ENCODE assay signal across 8 cellular contexts in the genomic region with DNA sequence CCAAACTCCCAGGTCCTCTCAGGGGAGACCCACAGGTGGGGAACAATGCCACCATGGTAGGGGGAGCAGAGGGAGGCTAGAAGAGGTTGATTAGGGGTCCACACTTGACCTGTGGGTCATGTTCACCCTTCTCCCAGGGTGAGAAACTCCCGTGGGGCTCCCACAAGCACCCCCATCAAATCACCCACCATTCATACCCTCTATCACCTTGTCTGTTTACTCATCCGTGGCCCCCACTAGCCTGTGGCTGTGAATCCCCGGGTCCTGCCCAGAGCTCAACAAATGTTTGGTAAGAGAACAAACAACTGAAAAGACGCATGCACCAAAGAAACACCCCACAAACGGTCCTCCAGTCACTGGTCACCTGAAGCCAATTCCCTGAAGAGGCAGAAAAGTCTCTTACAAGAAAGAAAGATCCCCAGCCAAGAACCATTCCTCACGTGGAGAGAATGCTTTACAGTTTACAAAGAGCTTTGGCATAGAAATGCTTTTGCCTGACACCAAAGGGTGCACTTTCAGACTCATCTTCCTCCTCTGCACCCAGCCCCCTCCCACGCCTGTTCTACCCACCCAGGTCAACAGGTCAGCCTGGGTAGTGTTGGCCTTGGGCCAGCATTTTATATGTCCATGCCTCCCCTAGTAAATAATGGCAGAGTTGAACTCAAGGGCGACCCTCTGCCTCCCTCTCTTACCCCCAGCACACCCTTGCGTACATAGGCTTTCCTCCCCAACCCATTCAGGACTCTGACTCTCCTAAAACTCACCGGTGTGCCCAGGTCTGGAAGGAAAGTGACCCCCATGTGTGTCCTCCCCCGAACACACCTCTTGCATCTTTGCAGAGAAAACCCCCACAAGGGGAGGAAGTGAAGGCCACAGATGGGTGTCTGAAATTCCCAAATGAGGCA. TPM values are rescaled to one million over a fixed set of nuclear protein-coding genes. Genes with fewer than 3 reads are reported as not detected.
DNase-seq lines count a peak whose midpoint lies in the region; ATAC-seq and TF ChIP-seq lines count a peak whose summit lies in the region.

No MANE protein-coding gene starts in this region.

- peaks cover 18% of the 10 kb centered on the region for H3K27me3 Mint-ChIP-seq in activated T-cell treated with anti-CD3 and anti-CD28 coated beads, Interleukin-2, amount 50 U/mL, for 24 hours

- H3K4me1 Mint-ChIP-seq in activated T-cell treated with anti-CD3 and anti-CD28 coated beads, Interleukin-2, amount 50 U/mL, for 24 hours (ENCODE audit: low read depth): peaks cover 27% of the 10 kb centered on the region

- H3K9me3 Mint-ChIP-seq in activated T-cell treated with anti-CD3 and anti-CD28 coated beads, Interleukin-2, amount 50 U/mL, for 24 hours: no peaks in the 10 kb centered on the region

- H3K4me3 ChIP-seq in adrenal gland (peak overlapping the region in 3 of 4 donors; percentile 25 to 84 (median 47)), lower leg skin (ENCODE audit: low read depth, poor library complexity, severe bottlenecking) (peak overlapping the region; percentile 47), thoracic aorta (peak overlapping the region; percentile 91)

- H3K27ac ChIP-seq in adrenal gland (peak overlapping the region in 3 of 5 donors; percentile 68 to 97 (median 82)), thoracic aorta (peak overlapping the region; percentile 84 to 87)

- WGBS in adrenal gland, 4 donors: 47 to 62% (median 57%) methylated on average over 11 of the region's 11 CpGs
- WGBS in lower leg skin, 2 donors: 43 to 48% methylated on average over 11 of the region's 11 CpGs

- H3K4me1 ChIP-seq in adrenal gland (replicated peaks in 1 of 2) (peaks cover 0 to 34% of the 10 kb centered on the region in 2 donors), thoracic aorta (ENCODE audit: control insufficient read depth in 1 of 2, low read depth in 2 of 2) (peaks cover 22 to 60% of the 10 kb centered on the region in 2 donors)

- TF ChIP-seq POLR2A in adrenal gland (IDR thresholded peaks at IDR 0.05) (no peak), lower leg skin (IDR thresholded peaks at IDR 0.05) (no peak)

- DNase-seq in activated T-cell treated with anti-CD3 and anti-CD28 coated beads, Interleukin-2, amount 50 U/mL, for 24 hours: no peak
- no peak for DNase-seq in activated T-cell treated with anti-CD3 and anti-CD28 coated beads, Interleukin-2, amount 50 U/mL, for 48 hours
- DNase-seq in adrenal gland (peak in 2 of 7 donors; percentile 4 to 53), lower leg skin (ENCODE audit: low spot score in 2 of 2) (peak in 1 of 2 donors; percentile 87), thoracic aorta (ENCODE audit: low spot score) (no peak), C1 segment of cervical spinal cord (lab: John Stamatoyannopoulos, UW) (no peak)

- H3K36me3 ChIP-seq in adrenal gland (replicated peaks in 1 of 2): no peaks in the 10 kb centered on the region
- no peaks in the 10 kb centered on the region for H3K36me3 ChIP-seq in thoracic aorta

- no peak for TF ChIP-seq CTCF in adrenal gland (IDR thresholded peaks at IDR 0.05)
- TF ChIP-seq CTCF in lower leg skin (IDR thresholded peaks at IDR 0.05): no peak
- TF ChIP-seq CTCF in thoracic aorta (IDR thresholded peaks at IDR 0.05): no peak

- intact Hi-C loops in adrenal gland (cut with DNase I): loop anchor here in 1 of 2 donors (5.0 kb wide), 1 partner anchor 41 kb away; no protein-coding TSS in a partner anchor
- intact Hi-C loops in lower leg skin (cut with DNase I; ENCODE audit: low total_unique reads): no loop called here

- no peak for ATAC-seq in thoracic aorta (ENCODE audit: insufficient number of reproducible peaks, low FRiP score, low read depth)
- no peak for ATAC-seq in HG02759 (IDR thresholded peaks at IDR 0.05; ENCODE audit: unreplicated experiment)
- no peak for ATAC-seq in GM21381 (IDR thresholded peaks at IDR 0.05; ENCODE audit: unreplicated experiment)

- H3K9me3 ChIP-seq in adrenal gland (replicated peaks in 1 of 3) (no peaks in the 10 kb centered on the region), thoracic aorta (no peaks in the 10 kb centered on the region)

- H3K27me3 ChIP-seq in adrenal gland: no peaks in the 10 kb centered on the region
- H3K27me3 ChIP-seq in thoracic aorta (replicated peaks; ENCODE audit: insufficient read depth): no peaks in the 10 kb centered on the region

- no peak overlapping the region for H3K27ac Mint-ChIP-seq in activated T-cell treated with anti-CD3 and anti-CD28 coated beads, Interleukin-2, amount 50 U/mL, for 24 hours

- H3K4me3 Mint-ChIP-seq in activated T-cell treated with anti-CD3 and anti-CD28 coated beads, Interleukin-2, amount 50 U/mL, for 24 hours: peak overlapping the region; percentile 73

- no peaks in the 10 kb centered on the region for H3K36me3 Mint-ChIP-seq in activated T-cell treated with anti-CD3 and anti-CD28 coated beads, Interleukin-2, amount 50 U/mL, for 24 hours (ENCODE audit: low read depth)

RNA-seq across cellular contexts. Expression of a gene that starts 1.8 kb away (rescaled TPM):
- 10 to 100 TPM; 21.7 to 49.0 (median 28.8) TPM for total RNA-seq in adrenal gland
- 10 to 100 TPM in 2 of 3 donors, 1 to 10 TPM in 1; 8.7 to 19.9 (median 12.9) TPM for polyA plus RNA-seq in adrenal gland
- total RNA-seq in lower leg skin: 10 to 100 TPM in 3 of 4 donors, 1 to 10 TPM in 1; 9.9 to 16.8 (median 13.1) TPM
- 10 to 100 TPM; 66.9 to 82.9 TPM for total RNA-seq in thoracic aorta
